ENCODE assay signal across 2 cellular contexts in genomic region chr5:150108711-150109605, GRCh38.
TF ChIP-seq lines count a peak whose summit lies in the region.

No MANE protein-coding gene starts in this region.

TF ChIP-seq in SK-N-SH, 30 proteins besides CTCF, POLR2A, EP300 and RAD21:
- TF ChIP-seq CHD2 (IDR thresholded peaks at IDR 0.05; ENCODE audit: low read length, partially characterized antibody) (no peak), TCF12 (IDR thresholded peaks at IDR 0.05) (no peak), MXI1 (IDR thresholded peaks at IDR 0.05; ENCODE audit: low read depth, low read length) (no peak), REST (IDR thresholded peaks at IDR 0.05; ENCODE audit: low read depth, low read length) (no peak), POLR2AphosphoS5 (IDR thresholded peaks at IDR 0.05; ENCODE audit: low read depth, low read length) (no peak), RCOR1 (IDR thresholded peaks at IDR 0.05; ENCODE audit: low read length) (no peak), SIN3A (IDR thresholded peaks at IDR 0.05; ENCODE audit: borderline replicate concordance, low read depth, low read length) (no peak), SMC3 (IDR thresholded peaks at IDR 0.05; ENCODE audit: low read depth, low read length) (no peak), TAF1 (IDR thresholded peaks at IDR 0.05; ENCODE audit: borderline replicate concordance, low read depth, low read length) (no peak), MEF2A (IDR thresholded peaks at IDR 0.05; ENCODE audit: borderline replicate concordance, low read depth) (no peak), ELF1 (IDR thresholded peaks at IDR 0.05) (no peak), GATA2 (CRISPR knock-in tag; IDR thresholded peaks at IDR 0.05) (no peak), RFX5 (IDR thresholded peaks at IDR 0.05; ENCODE audit: low read length) (no peak), TEAD4 (IDR thresholded peaks at IDR 0.05; ENCODE audit: borderline replicate concordance, insufficient read depth) (no peak), MAX (IDR thresholded peaks at IDR 0.05; ENCODE audit: low read depth) (no peak), JUND (IDR thresholded peaks at IDR 0.05) (no peak), YY1 (IDR thresholded peaks at IDR 0.05; ENCODE audit: low read depth) (no peak), NFIC (IDR thresholded peaks at IDR 0.05; ENCODE audit: borderline replicate concordance) (no peak), USF1 (IDR thresholded peaks at IDR 0.05; ENCODE audit: borderline replicate concordance, low read depth) (no peak), ZBTB33 (IDR thresholded peaks at IDR 0.05; ENCODE audit: borderline replicate concordance, low read depth) (no peak)

TF ChIP-seq in SK-N-SH treated with all-trans-retinoic acid at 6 μM for 48 hours, 23 proteins besides CTCF, POLR2A, EP300 and RAD21:
- TF ChIP-seq GLIS3 (CRISPR knock-in tag; IDR thresholded peaks at IDR 0.05) (no peak), ZNF8 (CRISPR knock-in tag; IDR thresholded peaks at IDR 0.05) (no peak), CSRNP3 (CRISPR knock-in tag; IDR thresholded peaks at IDR 0.05) (no peak), BACH2 (CRISPR knock-in tag; IDR thresholded peaks at IDR 0.05; ENCODE audit: borderline replicate concordance) (no peak)
